In the genomic region with DNA sequence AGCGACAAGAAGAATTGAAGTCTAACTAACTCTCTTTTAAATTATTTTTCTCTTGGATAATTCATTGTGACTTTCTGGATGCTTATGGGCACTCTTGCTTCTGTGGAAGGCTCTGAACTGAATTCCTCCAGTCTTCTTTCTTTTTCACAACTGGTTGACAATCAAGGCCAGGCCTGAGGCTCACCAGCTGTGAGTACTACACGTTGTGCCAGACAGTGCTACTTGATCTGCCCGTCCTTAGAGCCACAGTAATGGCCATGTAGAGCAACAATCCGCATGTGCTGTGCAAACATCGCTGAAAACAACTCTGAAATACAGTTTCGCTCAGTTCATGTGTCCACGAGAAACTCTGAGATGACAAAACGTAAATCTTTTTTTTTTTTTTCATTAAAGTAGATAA, we compare ENCODE assay signal across 1 cellular context.
TF ChIP-seq lines count a peak whose summit lies in the region.

No MANE protein-coding gene starts in this region.

TF ChIP-seq in H1, 55 proteins besides CTCF, POLR2A, EP300 and RAD21 (continued from another document):
- TF ChIP-seq, protein P1, sequence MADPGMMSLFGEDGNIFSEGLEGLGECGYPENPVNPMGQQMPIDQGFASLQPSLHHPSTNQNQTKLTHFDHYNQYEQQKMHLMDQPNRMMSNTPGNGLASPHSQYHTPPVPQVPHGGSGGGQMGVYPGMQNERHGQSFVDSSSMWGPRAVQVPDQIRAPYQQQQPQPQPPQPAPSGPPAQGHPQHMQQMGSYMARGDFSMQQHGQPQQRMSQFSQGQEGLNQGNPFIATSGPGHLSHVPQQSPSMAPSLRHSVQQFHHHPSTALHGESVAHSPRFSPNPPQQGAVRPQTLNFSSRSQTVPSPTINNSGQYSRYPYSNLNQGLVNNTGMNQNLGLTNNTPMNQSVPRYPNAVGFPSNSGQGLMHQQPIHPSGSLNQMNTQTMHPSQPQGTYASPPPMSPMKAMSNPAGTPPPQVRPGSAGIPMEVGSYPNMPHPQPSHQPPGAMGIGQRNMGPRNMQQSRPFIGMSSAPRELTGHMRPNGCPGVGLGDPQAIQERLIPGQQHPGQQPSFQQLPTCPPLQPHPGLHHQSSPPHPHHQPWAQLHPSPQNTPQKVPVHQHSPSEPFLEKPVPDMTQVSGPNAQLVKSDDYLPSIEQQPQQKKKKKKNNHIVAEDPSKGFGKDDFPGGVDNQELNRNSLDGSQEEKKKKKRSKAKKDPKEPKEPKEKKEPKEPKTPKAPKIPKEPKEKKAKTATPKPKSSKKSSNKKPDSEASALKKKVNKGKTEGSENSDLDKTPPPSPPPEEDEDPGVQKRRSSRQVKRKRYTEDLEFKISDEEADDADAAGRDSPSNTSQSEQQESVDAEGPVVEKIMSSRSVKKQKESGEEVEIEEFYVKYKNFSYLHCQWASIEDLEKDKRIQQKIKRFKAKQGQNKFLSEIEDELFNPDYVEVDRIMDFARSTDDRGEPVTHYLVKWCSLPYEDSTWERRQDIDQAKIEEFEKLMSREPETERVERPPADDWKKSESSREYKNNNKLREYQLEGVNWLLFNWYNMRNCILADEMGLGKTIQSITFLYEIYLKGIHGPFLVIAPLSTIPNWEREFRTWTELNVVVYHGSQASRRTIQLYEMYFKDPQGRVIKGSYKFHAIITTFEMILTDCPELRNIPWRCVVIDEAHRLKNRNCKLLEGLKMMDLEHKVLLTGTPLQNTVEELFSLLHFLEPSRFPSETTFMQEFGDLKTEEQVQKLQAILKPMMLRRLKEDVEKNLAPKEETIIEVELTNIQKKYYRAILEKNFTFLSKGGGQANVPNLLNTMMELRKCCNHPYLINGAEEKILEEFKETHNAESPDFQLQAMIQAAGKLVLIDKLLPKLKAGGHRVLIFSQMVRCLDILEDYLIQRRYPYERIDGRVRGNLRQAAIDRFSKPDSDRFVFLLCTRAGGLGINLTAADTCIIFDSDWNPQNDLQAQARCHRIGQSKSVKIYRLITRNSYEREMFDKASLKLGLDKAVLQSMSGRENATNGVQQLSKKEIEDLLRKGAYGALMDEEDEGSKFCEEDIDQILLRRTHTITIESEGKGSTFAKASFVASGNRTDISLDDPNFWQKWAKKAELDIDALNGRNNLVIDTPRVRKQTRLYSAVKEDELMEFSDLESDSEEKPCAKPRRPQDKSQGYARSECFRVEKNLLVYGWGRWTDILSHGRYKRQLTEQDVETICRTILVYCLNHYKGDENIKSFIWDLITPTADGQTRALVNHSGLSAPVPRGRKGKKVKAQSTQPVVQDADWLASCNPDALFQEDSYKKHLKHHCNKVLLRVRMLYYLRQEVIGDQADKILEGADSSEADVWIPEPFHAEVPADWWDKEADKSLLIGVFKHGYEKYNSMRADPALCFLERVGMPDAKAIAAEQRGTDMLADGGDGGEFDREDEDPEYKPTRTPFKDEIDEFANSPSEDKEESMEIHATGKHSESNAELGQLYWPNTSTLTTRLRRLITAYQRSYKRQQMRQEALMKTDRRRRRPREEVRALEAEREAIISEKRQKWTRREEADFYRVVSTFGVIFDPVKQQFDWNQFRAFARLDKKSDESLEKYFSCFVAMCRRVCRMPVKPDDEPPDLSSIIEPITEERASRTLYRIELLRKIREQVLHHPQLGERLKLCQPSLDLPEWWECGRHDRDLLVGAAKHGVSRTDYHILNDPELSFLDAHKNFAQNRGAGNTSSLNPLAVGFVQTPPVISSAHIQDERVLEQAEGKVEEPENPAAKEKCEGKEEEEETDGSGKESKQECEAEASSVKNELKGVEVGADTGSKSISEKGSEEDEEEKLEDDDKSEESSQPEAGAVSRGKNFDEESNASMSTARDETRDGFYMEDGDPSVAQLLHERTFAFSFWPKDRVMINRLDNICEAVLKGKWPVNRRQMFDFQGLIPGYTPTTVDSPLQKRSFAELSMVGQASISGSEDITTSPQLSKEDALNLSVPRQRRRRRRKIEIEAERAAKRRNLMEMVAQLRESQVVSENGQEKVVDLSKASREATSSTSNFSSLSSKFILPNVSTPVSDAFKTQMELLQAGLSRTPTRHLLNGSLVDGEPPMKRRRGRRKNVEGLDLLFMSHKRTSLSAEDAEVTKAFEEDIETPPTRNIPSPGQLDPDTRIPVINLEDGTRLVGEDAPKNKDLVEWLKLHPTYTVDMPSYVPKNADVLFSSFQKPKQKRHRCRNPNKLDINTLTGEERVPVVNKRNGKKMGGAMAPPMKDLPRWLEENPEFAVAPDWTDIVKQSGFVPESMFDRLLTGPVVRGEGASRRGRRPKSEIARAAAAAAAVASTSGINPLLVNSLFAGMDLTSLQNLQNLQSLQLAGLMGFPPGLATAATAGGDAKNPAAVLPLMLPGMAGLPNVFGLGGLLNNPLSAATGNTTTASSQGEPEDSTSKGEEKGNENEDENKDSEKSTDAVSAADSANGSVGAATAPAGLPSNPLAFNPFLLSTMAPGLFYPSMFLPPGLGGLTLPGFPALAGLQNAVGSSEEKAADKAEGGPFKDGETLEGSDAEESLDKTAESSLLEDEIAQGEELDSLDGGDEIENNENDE (IDR thresholded peaks at IDR 0.05; ENCODE audit: insufficient replicate concordance, low read length) = no peak
